In genomic region chr11:76218449-76219206, GRCh38 we compare ENCODE assay signal across 26 cellular contexts. TPM values are rescaled to one million over a fixed set of nuclear protein-coding genes. Genes with fewer than 3 reads are reported as not detected.
DNase-seq lines count a peak whose midpoint lies in the region; ATAC-seq, FAIRE-seq and TF ChIP-seq lines count a peak whose summit lies in the region.
"Had no signal": no experiment of that assay in that cellular context is flagged by ENCODE, and none has a peak within 500 bp of the region (broad histone marks: within the 10 kb centered on the region; RNA-seq: fewer than 3 reads in every experiment).

No MANE protein-coding gene starts in this region.

- H3K27me3 ChIP-seq in osteoblast (ENCODE audit: insufficient read depth, low read length), result no peaks in the 10 kb centered on the region
- H3K27me3 ChIP-seq: BE2C, MG63 had no signal

- no peaks in the 10 kb centered on the region for H4K20me1 ChIP-seq in osteoblast (ENCODE audit: insufficient read depth, low read length)

- TF ChIP-seq CTCF in osteoblast (IDR thresholded peaks at IDR 0.05; ENCODE audit: extremely low read depth, low read depth, low read length), result no peak
- TF ChIP-seq CTCF in chondrocyte (IDR thresholded peaks at IDR 0.05), result no peak

- no peaks in the 10 kb centered on the region for H3K36me3 ChIP-seq in osteoblast (ENCODE audit: insufficient read depth, low read length)
- H3K36me3 ChIP-seq: BE2C, MG63 had no signal

- H3K9me3 ChIP-seq in osteoblast (ENCODE audit: low read depth, low read length), result no peaks in the 10 kb centered on the region
- H3K9me3 ChIP-seq: BE2C, MG63 had no signal

- H2AFZ ChIP-seq in osteoblast (ENCODE audit: low read length), result no peak overlapping the region
- H2AFZ ChIP-seq: PC-9 had no signal

- peaks cover 5% of the 10 kb centered on the region for H3K4me1 Mint-ChIP-seq in chondrocyte (ENCODE audit: low read depth)
- H3K4me1 Mint-ChIP-seq: CD8-positive, alpha-beta memory T cell had no signal

- FAIRE-seq in HTR-8/SVneo (lab: Jason Lieb, UNC), result peak; percentile 88
- FAIRE-seq: G401.6, GM12878 had no signal

- no peaks in the 10 kb centered on the region for H3K9me3 Mint-ChIP-seq in chondrocyte (ENCODE audit: low read depth)
- H3K9me3 Mint-ChIP-seq: CD8-positive, alpha-beta memory T cell had no signal

- H3K27me3 Mint-ChIP-seq in chondrocyte (ENCODE audit: low read depth), result peaks cover 4% of the 10 kb centered on the region

- H3K4me3 ChIP-seq in osteoblast (ENCODE audit: insufficient read depth, low read length), result no peak overlapping the region
- H3K4me3 ChIP-seq: GM12878, MG63, PC-9 had no signal

- H3K79me2 ChIP-seq in osteoblast (ENCODE audit: insufficient read depth, low read length), result no peaks in the 10 kb centered on the region

- peaks cover 12% of the 10 kb centered on the region for H3K4me1 ChIP-seq in osteoblast (ENCODE audit: insufficient read depth, low read length)
- H3K4me1 ChIP-seq: BE2C had no signal

- H3K27ac Mint-ChIP-seq in chondrocyte (ENCODE audit: unreplicated experiment), result no peak overlapping the region
- H3K27ac Mint-ChIP-seq: CD14-positive monocyte had no signal

- H3K27ac ChIP-seq in osteoblast (ENCODE audit: low read depth, low read length), result no peak overlapping the region
- H3K27ac ChIP-seq: PC-9 had no signal

- DNase-seq in DMS53 (lab: John Stamatoyannopoulos, UW) (peak; percentile 47), DMS53 treated with DMSO at 0.1 percent for 48 hours (lab: John Stamatoyannopoulos, UW; ENCODE audit: unreplicated experiment) (no peak), HTR-8/SVneo (ENCODE audit: insufficient read length, low spot score) (no peak), left kidney (ENCODE audit: low read depth, low spot score) (peak; percentile 20), osteoblast (ENCODE audit: insufficient read length, low spot score, missing footprints) (peak; percentile 66), chondrocyte (ENCODE audit: low spot score) (no peak)
- DNase-seq: 8988T; ACHN; BE2C; Calu3; CD8-positive, alpha-beta memory T cell; KG1; MG63; NCI-H1105 treated with DMSO at 0.1 percent for 48 hours; NCI-H2029; NCI-H446 treated with DMSO at 0.1 percent for 48 hours; NCI-H526; PC-9; RPMI8226 had no signal

- H3K4me2 ChIP-seq in osteoblast (ENCODE audit: insufficient read depth, low read length), result no peak overlapping the region
- H3K4me2 ChIP-seq: PC-9 had no signal

- H3K36me3 Mint-ChIP-seq in chondrocyte (ENCODE audit: low read depth), result no peaks in the 10 kb centered on the region
- H3K36me3 Mint-ChIP-seq: CD14-positive monocyte; CD8-positive, alpha-beta memory T cell had no signal

- no peak for ATAC-seq in HG02588 (IDR thresholded peaks at IDR 0.05; ENCODE audit: unreplicated experiment)
- no peak for ATAC-seq in HG02798 (IDR thresholded peaks at IDR 0.05; ENCODE audit: poor library complexity, unreplicated experiment)
- ATAC-seq: GM12878 had no signal

- H3K4me3 Mint-ChIP-seq in chondrocyte (ENCODE audit: unreplicated experiment), result no peak overlapping the region
- H3K4me3 Mint-ChIP-seq: CD14-positive monocyte; CD8-positive, alpha-beta memory T cell had no signal

RNA-seq across cellular contexts. Expression of gene WNT11, which starts 12.3 kb away (rescaled TPM):
- total RNA-seq in osteoblast, result under 0.01 and 0.36 TPM in 2 replicates
- total RNA-seq in chondrocyte, result 20.7 to 69.4 TPM (median 24.5 TPM) in 3 replicates
- total RNA-seq: Calu3, GM12878, H4, HT1080, PC-9 had no signal

Comparison
In these comparisons a context has a peak if more than half of its experiments do, and no peak if none do; other contexts are left out.
1. DNase-seq: peak in DMS53 (single experiment), left kidney (single experiment) and osteoblast (single experiment); none in DMS53 treated with DMSO at 0.1 percent for 48 hours (single experiment), HTR-8/SVneo (single experiment) and chondrocyte (single experiment).
2. RNA of gene WNT11, which starts 12.3 kb away (total RNA-seq): 20.7 to 69.4 TPM in chondrocyte; under 0.01 to 0.36 TPM in osteoblast; every median in the first group is over 10 times any median in the second.